Comparison of ENCODE assay signal across 15 cellular contexts in the genomic region with DNA sequence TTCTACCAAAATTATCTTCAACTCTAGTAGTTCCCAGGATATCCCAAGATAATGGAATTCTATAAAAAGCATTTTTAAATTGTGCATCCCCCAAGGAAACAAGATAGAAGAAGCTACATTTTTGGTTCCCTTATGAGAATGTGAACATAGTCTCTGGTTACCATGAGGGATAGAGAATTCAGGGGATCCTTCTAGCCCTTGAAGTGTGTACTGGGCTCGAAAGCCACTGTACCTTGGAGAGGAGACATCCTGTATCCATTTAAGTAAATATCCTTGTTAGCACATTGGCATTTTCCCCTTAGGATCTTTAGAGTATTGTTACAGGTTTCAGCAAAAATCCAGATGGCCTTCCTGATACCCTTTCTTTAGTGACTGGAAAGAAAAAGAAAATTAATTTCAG.
"Had no signal": no experiment of that assay in that cellular context is flagged by ENCODE, and none has a peak within 500 bp of the region (broad histone marks: within the 10 kb centered on the region; RNA-seq: fewer than 3 reads in every experiment).

No MANE protein-coding gene starts in this region.

- H3K4me1 Mint-ChIP-seq: activated CD4-positive, alpha-beta memory T cell treated with anti-CD3 and anti-CD28 coated beads, Interleukin-2, amount 10 ng/mL, durations not matched to agents 7 days and 5 days had no signal

- H3K27me3 ChIP-seq: adrenal gland, transverse colon had no signal

- H3K4me3 ChIP-seq: adrenal gland, mucosa of descending colon, transverse colon had no signal

- H3K9me3 ChIP-seq: adrenal gland, mucosa of descending colon, transverse colon had no signal

- H3K27me3 Mint-ChIP-seq: activated CD4-positive, alpha-beta memory T cell treated with anti-CD3 and anti-CD28 coated beads, Interleukin-2, amount 10 ng/mL, durations not matched to agents 7 days and 5 days; activated T-cell treated with anti-CD3 and anti-CD28 coated beads, Interleukin-2, amount 50 U/mL, for 24 hours; naive thymus-derived CD8-positive, alpha-beta T cell had no signal

- H3K27ac Mint-ChIP-seq: activated CD4-positive, alpha-beta memory T cell treated with anti-CD3 and anti-CD28 coated beads, Interleukin-2, amount 10 ng/mL, durations not matched to agents 7 days and 5 days; activated T-cell treated with anti-CD3 and anti-CD28 coated beads, Interleukin-2, amount 50 U/mL, for 24 hours had no signal

- H3K4me3 Mint-ChIP-seq: activated CD4-positive, alpha-beta memory T cell treated with anti-CD3 and anti-CD28 coated beads, Interleukin-2, amount 10 ng/mL, durations not matched to agents 7 days and 5 days; activated T-cell treated with anti-CD3 and anti-CD28 coated beads, Interleukin-2, amount 50 U/mL, for 24 hours; naive thymus-derived CD8-positive, alpha-beta T cell had no signal

- FAIRE-seq: colon, keratinocyte had no signal

- H3K27ac ChIP-seq: adrenal gland, transverse colon had no signal

- H3K9me3 Mint-ChIP-seq: activated CD4-positive, alpha-beta memory T cell treated with anti-CD3 and anti-CD28 coated beads, Interleukin-2, amount 10 ng/mL, durations not matched to agents 7 days and 5 days; activated T-cell treated with anti-CD3 and anti-CD28 coated beads, Interleukin-2, amount 50 U/mL, for 24 hours; naive thymus-derived CD8-positive, alpha-beta T cell had no signal

- H3K4me1 ChIP-seq: transverse colon had no signal

- DNase-seq: activated CD4-positive, alpha-beta memory T cell treated with anti-CD3 and anti-CD28 coated beads, Interleukin-2, amount 10 ng/mL, durations not matched to agents 7 days and 5 days; activated naive CD4-positive, alpha-beta T cell treated with anti-CD3 and anti-CD28 coated beads, Interleukin-2, amount 50 U/mL, for 16 hours; activated T-cell treated with anti-CD3 and anti-CD28 coated beads, Interleukin-2, amount 50 U/mL, for 24 hours; mucosa of descending colon; naive thymus-derived CD8-positive, alpha-beta T cell; nucleus accumbens; posterior cingulate gyrus; stimulated activated CD4-positive, alpha-beta T cell treated with anti-CD3 and anti-CD28 coated beads, Interleukin-15, amount 100 ng/mL, for 24 hours; stimulated activated CD4-positive, alpha-beta T cell treated with anti-CD3 and anti-CD28 coated beads, Interleukin-4, amount 100 ng/mL, for 24 hours; stimulated activated naive CD8-positive, alpha-beta T cell treated with anti-CD3 and anti-CD28 coated beads, Interleukin-15, Interleukin-2, amounts not matched to agents 100 U/mL and 50 U/mL, for 24 hours; SW 1271; transverse colon had no signal

- ATAC-seq: naive thymus-derived CD8-positive, alpha-beta T cell; stimulated activated naive CD8-positive, alpha-beta T cell treated with anti-CD3 and anti-CD28 coated beads, Interleukin-15, Interleukin-2, amounts not matched to agents 100 U/mL and 50 U/mL, for 24 hours had no signal
